In the genomic region with DNA sequence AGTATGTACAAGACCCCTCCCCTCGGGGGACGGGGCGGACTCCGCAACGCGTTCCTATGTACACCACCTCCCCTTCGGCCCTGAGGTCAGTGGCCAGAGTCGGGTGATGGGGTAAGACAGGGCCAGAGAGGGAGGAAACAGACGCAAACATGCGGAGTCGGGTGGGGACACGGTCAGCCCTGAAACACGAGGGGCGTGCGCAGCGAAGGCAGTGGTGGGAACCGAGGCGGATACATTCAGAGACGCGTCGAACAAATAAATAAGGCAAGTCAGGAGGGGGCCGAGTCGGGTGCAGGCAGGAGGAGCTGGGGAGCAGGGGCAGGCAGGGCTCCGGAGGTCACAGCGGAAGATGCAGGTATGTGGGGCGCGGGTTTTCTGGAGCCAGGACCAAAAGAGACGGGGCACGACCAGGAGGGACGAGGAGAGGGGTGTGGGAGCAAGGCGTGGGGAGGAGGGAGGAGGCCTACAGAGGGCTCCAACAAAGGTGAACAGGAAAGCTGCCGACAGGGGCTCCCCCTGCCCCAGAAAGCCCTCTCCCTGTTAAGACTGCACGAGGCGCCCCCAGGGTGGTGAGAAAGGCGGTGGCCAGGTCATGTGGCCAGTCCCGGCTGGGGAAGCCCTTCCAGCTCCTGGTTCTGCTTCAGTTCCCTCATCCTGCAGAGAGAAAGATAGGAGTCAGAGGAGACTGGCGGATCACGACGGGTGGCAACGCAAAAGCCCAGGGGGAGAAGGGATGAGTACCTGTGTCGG, we compare ENCODE assay signal across 8 cellular contexts. TPM values are rescaled to one million over a fixed set of nuclear protein-coding genes. Genes with fewer than 3 reads are reported as not detected.
DNase-seq lines count a peak whose midpoint lies in the region; ATAC-seq and TF ChIP-seq lines count a peak whose summit lies in the region.

No MANE protein-coding gene starts in this region.

- H3K4me1 Mint-ChIP-seq in Calu3 (ENCODE audit: low read depth, unreplicated experiment), result no peaks in the 10 kb centered on the region

- no peak for TF ChIP-seq POLR2A in GM18505 (IDR thresholded peaks at IDR 0.05; ENCODE audit: borderline replicate concordance, extremely low read depth, insufficient read depth, insufficient read length)

- no peak for DNase-seq in Jurkat, Clone E6-1 (ENCODE audit: low read depth, low spot score)
- DNase-seq in activated gamma-delta T cell treated with Interleukin-2 at 50 U/mL for 16 hours (peak; percentile 32), right cardiac atrium (peak in 1 of 3 donors; percentile 71), NCI-H774 (lab: John Stamatoyannopoulos, UW) (no peak), Calu3 (no peak), occipital lobe (lab: John Stamatoyannopoulos, UW) (no peak)
- peak; percentile 21 to 29 for DNase-seq in stimulated activated CD4-positive, alpha-beta T cell treated with anti-CD3 and anti-CD28 coated beads, Interleukin-1b, Interleukin-23, amount 100 ng/mL, for 4 hours (ENCODE audit: low read depth in 2 of 2)

- peaks cover 2% of the 10 kb centered on the region for H3K4me1 ChIP-seq in right cardiac atrium (ENCODE audit: control insufficient read depth, insufficient read depth, low read length)

- H3K27ac Mint-ChIP-seq in Calu3 (ENCODE audit: unreplicated experiment), result no peak overlapping the region

- H3K4me3 Mint-ChIP-seq in Calu3 (ENCODE audit: low read depth, unreplicated experiment), result no peak overlapping the region

- peaks cover 20% of the 10 kb centered on the region for H3K36me3 Mint-ChIP-seq in Calu3 (ENCODE audit: insufficient read depth, unreplicated experiment)

- BruUV-seq in Calu3 (replicated peaks; lab: Mats Ljungman, UMichigan), result no TSS peak

- 12% methylated on average over 41 of the region's 41 CpGs for WGBS in right cardiac atrium

- H3K4me3 ChIP-seq in Jurkat, Clone E6-1 (ENCODE audit: low read length), result peak overlapping the region; percentile 71
- peak overlapping the region; percentile 22 for H3K4me3 ChIP-seq in right cardiac atrium (ENCODE audit: low read length)

- ATAC-seq in GM18505 (IDR thresholded peaks at IDR 0.05; ENCODE audit: unreplicated experiment), result peak; percentile 1
- peak; percentile 30 to 32 for ATAC-seq in right cardiac atrium

- H3K27me3 ChIP-seq in right cardiac atrium (ENCODE audit: control insufficient read depth, insufficient read depth), result no peaks in the 10 kb centered on the region

- no peak for TF ChIP-seq CTCF in Calu3 (IDR thresholded peaks at IDR 0.05; ENCODE audit: unreplicated experiment)

- no peaks in the 10 kb centered on the region for H3K27me3 Mint-ChIP-seq in Calu3 (ENCODE audit: unreplicated experiment)

- no peaks in the 10 kb centered on the region for H3K9me3 Mint-ChIP-seq in Calu3 (ENCODE audit: low read depth, unreplicated experiment)

- intact Hi-C loops in right cardiac atrium (cut with DNase I) (no loop called here), Calu3 (cut with micrococcal nuclease; ENCODE audit: unreplicated experiment) (no loop called here)

- H3K9me3 ChIP-seq in right cardiac atrium (ENCODE audit: control insufficient read depth, low read length), result no peaks in the 10 kb centered on the region

- H3K27ac ChIP-seq in right cardiac atrium (ENCODE audit: low read length), result peak overlapping the region; percentile 72

- CTCF ChIA-PET in Calu3 (lab: Charles Lee), result interaction anchor here (1.4 to 2.5 kb wide), 4 partner anchors 19 to 59 kb away, joined by 4 to 11 read pairs (median 9); a partner anchor contains a TSS

RNA-seq across cellular contexts. Expression of a gene that starts 0.7 kb away (rescaled TPM):
- 104 TPM for polyA plus RNA-seq in Jurkat, Clone E6-1 (2012; ENCODE audit: insufficient read depth, insufficient read length)
- total RNA-seq in right cardiac atrium (100 to 1,000 TPM; 106 to 133 (median 117) TPM), Calu3 (2022) (34.3 and 34.9 TPM in 2 replicates), occipital lobe (21.1 TPM)
- polyA plus RNA-seq in right cardiac atrium, result 164 TPM

RNA-seq across cellular contexts. Expression of a gene that starts 17.4 kb away (rescaled TPM):
- 63.2 TPM for polyA plus RNA-seq in Jurkat, Clone E6-1 (2012; ENCODE audit: insufficient read depth, insufficient read length)
- 100 to 1,000 TPM; 198 to 695 (median 246) TPM for total RNA-seq in right cardiac atrium
- polyA plus RNA-seq in right cardiac atrium, result 455 TPM
- total RNA-seq in Calu3 (2022), result 12.3 and 12.9 TPM in 2 replicates
- 2.3 TPM for total RNA-seq in occipital lobe

RNA-seq across cellular contexts. Expression of a gene that starts 19.1 kb away (rescaled TPM):
- 25.7 TPM for polyA plus RNA-seq in Jurkat, Clone E6-1 (2012; ENCODE audit: insufficient read depth, insufficient read length)
- 10 to 100 TPM; 35.3 to 44.4 (median 40.3) TPM for total RNA-seq in right cardiac atrium
- 43.5 TPM for polyA plus RNA-seq in right cardiac atrium
- total RNA-seq in Calu3 (2022), result 21.4 and 32.3 TPM in 2 replicates
- 5.1 TPM for total RNA-seq in occipital lobe

RNA-seq across cellular contexts. Expression of a gene that starts 20.0 kb away (rescaled TPM):
- 1,752 TPM for polyA plus RNA-seq in Jurkat, Clone E6-1 (2012; ENCODE audit: insufficient read depth, insufficient read length)
- total RNA-seq in right cardiac atrium (100 to 1,000 TPM; 148 to 229 (median 201) TPM), Calu3 (2022) (580 and 605 TPM in 2 replicates), occipital lobe (53.0 TPM)
- polyA plus RNA-seq in right cardiac atrium, result 180 TPM

RNA-seq across cellular contexts. Expression of a gene that starts 28.3 kb away (rescaled TPM):
- polyA plus RNA-seq in Jurkat, Clone E6-1 (2012; ENCODE audit: insufficient read depth, insufficient read length), result 190 TPM
- total RNA-seq in right cardiac atrium (100 to 1,000 TPM in 1 of 4 donors, 10 to 100 TPM in 3; 76.6 to 108 (median 87.5) TPM), Calu3 (2022) (65.2 and 77.0 TPM in 2 replicates), occipital lobe (10.3 TPM)
- polyA plus RNA-seq in right cardiac atrium, result 124 TPM

Comparison
In these comparisons a context has a peak if more than half of its experiments do, and no peak if none do; other contexts are left out.
1. DNase-seq: peak in activated gamma-delta T cell treated with Interleukin-2 at 50 U/mL for 16 hours (single experiment) and stimulated activated CD4-positive, alpha-beta T cell treated with anti-CD3 and anti-CD28 coated beads, Interleukin-1b, Interleukin-23, amount 100 ng/mL, for 4 hours (2 of 2); none in Jurkat, Clone E6-1 (single experiment), NCI-H774 (single experiment), Calu3 (single experiment) and occipital lobe (single experiment).
2. RNA of a gene that starts 17.4 kb away (total RNA-seq): 198 to 695 TPM in right cardiac atrium; 12.3 to 12.9 TPM in Calu3 and 2.3 TPM in occipital lobe (single experiment); every median in the first group is over 10 times any median in the second.